Comparison of ENCODE assay signal across 8 cellular contexts in the genomic region with DNA sequence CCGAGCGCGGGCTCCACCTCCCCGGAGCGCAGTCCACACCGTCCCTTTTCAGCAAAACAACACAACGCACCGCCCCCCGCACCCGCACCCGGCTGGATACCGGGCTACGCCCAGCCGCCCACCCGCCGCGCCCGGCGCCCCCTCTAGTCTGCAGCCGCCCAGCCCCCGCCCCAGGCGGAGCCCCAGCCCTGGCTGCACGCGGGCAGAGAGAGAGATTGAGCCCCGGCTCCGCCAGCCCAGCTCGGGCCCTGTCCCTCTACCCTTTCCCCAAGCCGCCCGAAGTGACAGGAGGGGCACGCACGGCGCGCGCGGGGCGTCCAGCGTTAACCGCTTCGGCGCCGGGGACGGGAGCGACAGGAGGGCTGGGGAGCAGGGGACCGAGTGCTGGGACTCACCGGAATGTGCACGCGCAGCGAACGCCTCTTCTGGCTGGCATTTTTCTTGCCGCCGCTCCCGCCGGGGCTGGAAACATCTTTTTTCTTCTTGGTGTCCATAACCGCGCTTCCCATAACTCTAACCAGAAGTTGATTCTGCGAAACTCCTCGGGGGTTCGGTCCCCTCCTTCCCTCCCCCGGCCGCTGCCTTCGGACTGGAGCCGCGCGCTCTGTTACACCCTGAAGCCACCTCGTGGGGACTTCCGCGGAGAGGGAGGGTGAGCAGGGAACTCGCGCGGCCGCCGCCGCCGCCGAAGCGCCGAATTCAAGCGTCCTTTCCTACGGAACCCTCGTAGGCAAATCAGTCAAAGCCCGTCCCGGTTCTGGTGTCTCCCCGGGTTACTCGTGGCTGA. TPM values are rescaled to one million over a fixed set of nuclear protein-coding genes. Genes with fewer than 3 reads are reported as not detected.
DNase-seq lines count a peak whose midpoint lies in the region; ATAC-seq, FAIRE-seq and TF ChIP-seq lines count a peak whose summit lies in the region.

No MANE protein-coding gene starts in this region.

- intact Hi-C loops in kidney (cut with DNase I): no loop called here

- peak overlapping the region; percentile 60 for H3K4me3 ChIP-seq in WI38 (ENCODE audit: low read depth, low read length)
- peak overlapping the region; percentile 78 to 89 for H3K4me3 ChIP-seq in kidney (ENCODE audit: low read length in 2 of 2)

- H3K4me1 ChIP-seq in kidney (ENCODE audit: control insufficient read depth in 1 of 2, insufficient read depth in 1 of 2, low read depth in 1 of 2, low read length in 2 of 2): peaks cover 0 to 15% of the 10 kb centered on the region in 2 donors

- in situ Hi-C loops in T47D (cut with HindIII; ENCODE audit: low pct_unique_long_range_greater_than_20kb, low sequenced_read_pairs): no loop called here

- TF ChIP-seq CTCF in WI38 (IDR thresholded peaks at IDR 0.05; ENCODE audit: low read depth, low read length): no peak
- no peak for TF ChIP-seq CTCF in kidney (IDR thresholded peaks at IDR 0.05; ENCODE audit: borderline replicate concordance, extremely low read depth, insufficient read depth)

- peak overlapping the region; percentile 59 to 88 for H3K9ac ChIP-seq in kidney (ENCODE audit: low read length in 2 of 2)

- peak overlapping the region; percentile 87 for H3K27ac ChIP-seq in kidney (ENCODE audit: low read depth in 2 of 2, low read length in 2 of 2)

- FAIRE-seq in GM12892 (lab: Jason Lieb, UNC) (peak; percentile 44), kidney (lab: Jason Lieb, UNC) (no peak)

- DNase-seq in GM12892 (ENCODE audit: insufficient read length) (no peak), M059J (ENCODE audit: low read depth) (peak; percentile 17), T47D (ENCODE audit: low read depth in 1 of 2, low spot score in 1 of 2) (peak; percentile 30 to 54), kidney (peak; percentile 93)
- DNase-seq in stimulated activated CD4-positive, alpha-beta T cell treated with anti-CD3 and anti-CD28 coated beads, Interleukin-15, amount 100 ng/mL, for 1 hour (ENCODE audit: low read depth in 1 of 2, low spot score in 1 of 2): peak; percentile 35 to 58

- no peak for ATAC-seq in GM19328 (IDR thresholded peaks at IDR 0.05; ENCODE audit: unreplicated experiment)
- ATAC-seq in HG03571 (IDR thresholded peaks at IDR 0.05; ENCODE audit: unreplicated experiment): no peak

- no peak for TF ChIP-seq POLR2A in GM12892 (IDR thresholded peaks at IDR 0.05; ENCODE audit: low read depth, low read length)

- no peaks in the 10 kb centered on the region for H3K36me3 ChIP-seq in kidney (ENCODE audit: control insufficient read depth in 1 of 2, insufficient read depth in 2 of 2, low read length in 2 of 2)

- no peaks in the 10 kb centered on the region for H3K9me3 ChIP-seq in kidney (ENCODE audit: control insufficient read depth in 1 of 2, low read length in 2 of 2)

RNA-seq across cellular contexts. Expression of a gene that starts 0.6 kb away (rescaled TPM):
- 6.5 TPM for polyA plus RNA-seq in GM12892 (2012; ENCODE audit: missing spikeins)
- 5.2 and 9.4 TPM in 2 replicates for total RNA-seq in M059J (2014; rRNA removed; shearing (Covaris generic))
- 40.7 TPM for total RNA-seq in kidney
- 40.9 TPM for polyA plus RNA-seq in kidney (ENCODE audit: insufficient read depth, low read depth, low replicate concordance)
